ENCODE assay signal across 9 cellular contexts in the genomic region with DNA sequence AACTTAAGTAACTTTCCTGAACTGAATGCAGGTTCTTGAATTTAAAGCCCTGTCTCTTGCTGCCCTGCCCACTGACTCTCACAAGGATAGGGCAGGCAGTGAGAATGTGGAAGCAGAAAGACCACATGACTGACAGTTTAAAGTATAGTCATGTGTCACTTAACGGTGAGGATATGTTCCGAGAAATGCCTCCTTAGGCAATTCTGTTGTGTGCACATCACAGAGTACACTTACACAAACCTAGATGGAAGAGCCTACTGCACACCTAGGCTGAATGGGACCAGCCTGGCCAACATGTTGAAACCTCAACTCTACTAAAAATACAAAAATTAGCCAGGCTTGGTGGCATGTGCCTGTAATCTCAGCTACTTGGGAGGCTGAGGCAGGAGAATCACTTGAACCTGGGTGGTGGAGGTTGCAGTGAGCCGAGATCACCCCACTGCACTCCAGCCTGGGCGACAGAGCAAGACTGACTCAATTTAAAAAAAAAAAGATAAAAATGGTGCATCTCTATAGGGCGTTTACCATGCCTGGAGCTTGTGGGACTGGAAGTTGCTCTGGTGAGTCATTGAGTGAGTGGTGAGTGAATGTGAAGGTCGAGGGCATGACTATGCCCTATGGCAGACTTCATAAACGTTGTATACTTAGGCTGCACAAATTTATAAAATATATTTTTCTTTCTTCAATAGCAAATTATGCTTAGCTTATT. TPM values are rescaled to one million over a fixed set of nuclear protein-coding genes. Genes with fewer than 3 reads are reported as not detected.
DNase-seq lines count a peak whose midpoint lies in the region; TF ChIP-seq lines count a peak whose summit lies in the region.
"Had no signal": no experiment of that assay in that cellular context is flagged by ENCODE, and none has a peak within 500 bp of the region (broad histone marks: within the 10 kb centered on the region; RNA-seq: fewer than 3 reads in every experiment).

No MANE protein-coding gene starts in this region.

- H3K9me3 ChIP-seq in fibroblast of lung (ENCODE audit: control insufficient read depth, insufficient read depth, low read depth, low read length) (no peaks in the 10 kb centered on the region), spleen (no peaks in the 10 kb centered on the region)
- H3K9me3 ChIP-seq: thoracic aorta had no signal

- H3K4me3 ChIP-seq in fibroblast of lung (replicated peaks in 1 of 4; ENCODE audit: control extremely low read depth in 1 of 4, insufficient read depth in 1 of 4, low read depth in 3 of 4, low read length in 4 of 4) (no peak overlapping the region), spleen (peak overlapping the region in 1 of 8 donors; percentile 59)
- H3K4me3 ChIP-seq: thoracic aorta had no signal

- no peaks in the 10 kb centered on the region for H3K27me3 ChIP-seq in fibroblast of lung (ENCODE audit: control insufficient read depth, insufficient read depth, low read length)
- H3K27me3 ChIP-seq in spleen (replicated peaks in 1 of 7) = peaks cover 0 to 15% (median 0%) of the 10 kb centered on the region in 7 donors

- no peak overlapping the region for H3K9ac ChIP-seq in fibroblast of lung (ENCODE audit: insufficient read depth, low read length)

- H3K36me3 ChIP-seq in fibroblast of lung (ENCODE audit: control insufficient read depth, insufficient read depth, low read length) = no peaks in the 10 kb centered on the region
- H3K36me3 ChIP-seq in spleen = no peaks in the 10 kb centered on the region
- H3K36me3 ChIP-seq: thoracic aorta had no signal

- DNase-seq in HT-29 (ENCODE audit: low spot score) (peak; percentile 39), SW 1271 (lab: John Stamatoyannopoulos, UW) (peak; percentile 59 to 85), fibroblast of lung (ENCODE audit: low read depth in 2 of 2) (peak; percentile 85 to 90), spleen (no peak), epidermal melanocyte (ENCODE audit: insufficient read length, low spot score) (no peak), NCI-H524 (lab: John Stamatoyannopoulos, UW) (no peak), NCI-H2107 treated with DMSO at 0.1 percent for 48 hours (lab: John Stamatoyannopoulos, UW; ENCODE audit: unreplicated experiment) (no peak)
- DNase-seq: NCI-H526 treated with DMSO at 0.1 percent for 48 hours had no signal

- WGBS in spleen, 5 donors = 25 to 49% (median 37%) methylated on average over 7 of the region's 7 CpGs

- H2AFZ ChIP-seq in fibroblast of lung (ENCODE audit: low read length) = no peak overlapping the region

- H3K27ac ChIP-seq in fibroblast of lung (ENCODE audit: insufficient read depth, low read length) (peak overlapping the region; percentile 15), spleen (peak overlapping the region in 7 of 8 donors; percentile 74 to 96 (median 92))

- TF ChIP-seq CTCF in fibroblast of lung (conservative IDR thresholded peaks at IDR 0.05 in 1 of 2, IDR thresholded peaks at IDR 0.05 in 1 of 2; ENCODE audit: low read depth in 1 of 2, low read length in 2 of 2) (no peak), spleen (IDR thresholded peaks at IDR 0.05 in 8 of 11, conservative IDR thresholded peaks at IDR 0.05 in 3 of 11) (no peak)

- H3K4me2 ChIP-seq in fibroblast of lung (ENCODE audit: extremely low read depth, insufficient read depth, low read length) = no peak overlapping the region

- no peak for TF ChIP-seq POLR2A in spleen (IDR thresholded peaks at IDR 0.05)

- intact Hi-C loops in spleen (cut with DNase I; ENCODE audit: low total_unique reads) = no loop called here

- H3K79me2 ChIP-seq in fibroblast of lung (ENCODE audit: control insufficient read depth, insufficient read depth, low read length) = no peaks in the 10 kb centered on the region

- H4K20me1 ChIP-seq in fibroblast of lung (ENCODE audit: control insufficient read depth, extremely low read depth, insufficient read depth, low read length) = no peaks in the 10 kb centered on the region

- H3K4me1 ChIP-seq in fibroblast of lung (ENCODE audit: control insufficient read depth, extremely low read depth, insufficient read depth, low read length) (peaks cover 11% of the 10 kb centered on the region), spleen (peaks cover 3 to 86% (median 57%) of the 10 kb centered on the region in 6 donors)

RNA-seq across cellular contexts. Expression of a gene that starts 18.9 kb away (rescaled TPM):
- total RNA-seq in HT-29 (2014; rRNA removed; shearing (Covaris generic)) = 186 and 190 TPM in 2 replicates
- total RNA-seq in fibroblast of lung = 240 and 306 TPM in 2 replicates
- polyA plus RNA-seq in fibroblast of lung = 237 and 257 TPM in 2 replicates
- 257 and 260 TPM in 2 replicates for polyA plus RNA-seq in fibroblast of lung (2012)
- polyA minus RNA-seq in fibroblast of lung (ENCODE audit: low replicate concordance) = 454 and 582 TPM in 2 replicates
- 100 to 1,000 TPM in 5 of 7 donors, 10 to 100 TPM in 2; 90.8 to 134 (median 116) TPM for total RNA-seq in spleen
- 10 to 100 TPM; 47.8 to 52.3 (median 49.8) TPM for polyA plus RNA-seq in spleen

RNA-seq across cellular contexts. Expression of a gene that starts 46.8 kb away (rescaled TPM):
- 289 and 305 TPM in 2 replicates for total RNA-seq in HT-29 (2014; rRNA removed; shearing (Covaris generic))
- total RNA-seq in fibroblast of lung (262 and 317 TPM in 2 replicates), spleen (100 to 1,000 TPM; 252 to 420 (median 279) TPM)
- polyA plus RNA-seq in fibroblast of lung (369 and 412 TPM in 2 replicates), spleen (100 to 1,000 TPM; 301 to 360 (median 324) TPM)
- 252 and 291 TPM in 2 replicates for polyA plus RNA-seq in fibroblast of lung (2012)
- 116 TPM in 2 replicates for polyA minus RNA-seq in fibroblast of lung (ENCODE audit: low replicate concordance)

RNA-seq across cellular contexts. Expression of a gene that starts 48.2 kb away (rescaled TPM):
- total RNA-seq in HT-29 (2014; rRNA removed; shearing (Covaris generic)) = 58.0 and 63.5 TPM in 2 replicates
- total RNA-seq in fibroblast of lung = 11.8 and 12.2 TPM in 2 replicates
- polyA plus RNA-seq in fibroblast of lung = 22.6 and 22.8 TPM in 2 replicates
- 30.0 and 34.9 TPM in 2 replicates for polyA plus RNA-seq in fibroblast of lung (2012)
- polyA minus RNA-seq in fibroblast of lung (ENCODE audit: low replicate concordance) = 16.7 and 20.0 TPM in 2 replicates
- total RNA-seq in spleen = 10 to 100 TPM; 24.0 to 31.9 (median 30.7) TPM
- 10 to 100 TPM; 16.1 to 60.7 (median 18.8) TPM for polyA plus RNA-seq in spleen

Comparison
In these comparisons a context has a peak if more than half of its experiments do, and no peak if none do; other contexts are left out.
1. DNase-seq: peak in HT-29 (single experiment), SW 1271 (2 of 2) and fibroblast of lung (2 of 2); none in spleen (single experiment), epidermal melanocyte (single experiment), NCI-H524 (0 of 2) and NCI-H2107 treated with DMSO at 0.1 percent for 48 hours (single experiment).